Comparison of ENCODE assay signal across 10 cellular contexts in the genomic region with DNA sequence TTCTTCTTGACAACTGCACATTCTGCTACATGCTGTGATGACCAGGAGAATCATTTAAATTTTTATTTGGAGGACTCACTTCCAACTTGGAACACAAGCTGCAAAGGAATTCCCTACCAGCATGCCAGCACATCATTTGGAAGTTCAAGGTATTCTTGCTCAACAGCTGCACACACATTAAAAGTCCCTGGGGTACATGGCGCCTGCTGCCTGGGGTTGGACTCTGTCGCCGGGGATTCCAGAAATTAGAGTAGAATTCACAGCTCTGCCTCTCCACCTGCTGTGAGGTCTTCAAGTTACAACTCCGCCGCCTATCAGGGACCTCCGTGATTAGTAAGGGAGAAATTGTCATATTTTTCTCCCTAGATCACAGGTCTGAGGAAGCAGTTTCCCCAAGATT. TPM values are rescaled to one million over a fixed set of nuclear protein-coding genes. Genes with fewer than 3 reads are reported as not detected.
DNase-seq lines count a peak whose midpoint lies in the region; ATAC-seq and TF ChIP-seq lines count a peak whose summit lies in the region.
"Had no signal": no experiment of that assay in that cellular context is flagged by ENCODE, and none has a peak within 500 bp of the region (broad histone marks: within the 10 kb centered on the region; RNA-seq: fewer than 3 reads in every experiment).

No MANE protein-coding gene starts in this region.

- CTCF ChIA-PET in PC-9 (lab: Charles Lee) (no interaction called here), OCI-LY7 (lab: Charles Lee; ENCODE audit: unreplicated experiment) (no interaction called here)

- H3K27me3 ChIP-seq in DOHH2 (ENCODE audit: control insufficient read depth, low read length): no peaks in the 10 kb centered on the region
- H3K27me3 ChIP-seq in PC-9 (ENCODE audit: insufficient read depth, low read depth): peaks cover 20% of the 10 kb centered on the region; the same call in 1 of the 2 replicates
- H3K27me3 ChIP-seq: uterus had no signal

- DNase-seq in PC-9 (no peak), epithelial cell of esophagus (ENCODE audit: low read depth) (no peak), progenitor cell of endocrine pancreas (ENCODE audit: low spot score, unreplicated experiment) (no peak), medulla oblongata (ENCODE audit: extremely low spot score) (no peak), OCI-LY7 (ENCODE audit: low spot score) (no peak)
- DNase-seq: NCI-H187 treated with DMSO at 0.1 percent for 48 hours, uterus had no signal

- BruUV-seq in PC-9 (replicated peaks; lab: Mats Ljungman, UMichigan) (TSS peak; percentile 50), OCI-LY7 (replicated peaks; lab: Mats Ljungman, UMichigan) (no TSS peak)

- H3K4me1 ChIP-seq in DOHH2 (ENCODE audit: control insufficient read depth, low read length) (peaks cover 7% of the 10 kb centered on the region), PC-9 (replicated peaks; ENCODE audit: insufficient read depth) (no peaks in the 10 kb centered on the region), OCI-LY7 (ENCODE audit: insufficient read depth, low read length, poor library complexity, severe bottlenecking) (no peaks in the 10 kb centered on the region)
- H3K4me1 ChIP-seq: uterus had no signal

- peak overlapping the region; percentile 96 for H3K27ac Mint-ChIP-seq in progenitor cell of endocrine pancreas

- H3K9me3 Mint-ChIP-seq in progenitor cell of endocrine pancreas (ENCODE audit: low read depth): peaks cover 35% of the 10 kb centered on the region

- H3F3A ChIP-seq in DOHH2 (ENCODE audit: control insufficient read depth, insufficient read depth) (no peaks in the 10 kb centered on the region), PC-9 (ENCODE audit: insufficient read depth, low read depth) (no peaks in the 10 kb centered on the region)

- no peak overlapping the region for H2AFZ ChIP-seq in PC-9
- no peak overlapping the region for H2AFZ ChIP-seq in OCI-LY7 (ENCODE audit: low read length)

- H3K27me3 Mint-ChIP-seq in progenitor cell of endocrine pancreas: peaks cover 8% of the 10 kb centered on the region

- H4K20me1 ChIP-seq in DOHH2 (ENCODE audit: control insufficient read depth, insufficient read depth, low read depth, low read length) (no peaks in the 10 kb centered on the region), PC-9 (ENCODE audit: insufficient read depth) (no peaks in the 10 kb centered on the region), OCI-LY7 (ENCODE audit: insufficient read depth, low read length) (no peaks in the 10 kb centered on the region)

- peaks cover 15% of the 10 kb centered on the region for H3K36me3 ChIP-seq in DOHH2 (ENCODE audit: control insufficient read depth, low read length)
- H3K36me3 ChIP-seq in PC-9 (ENCODE audit: low read depth): no peaks in the 10 kb centered on the region
- H3K36me3 ChIP-seq in OCI-LY7 (ENCODE audit: insufficient read depth, low read length): no peaks in the 10 kb centered on the region
- H3K36me3 ChIP-seq: uterus had no signal

- H3K36me3 Mint-ChIP-seq in progenitor cell of endocrine pancreas (ENCODE audit: insufficient read depth): peaks cover 50% of the 10 kb centered on the region

- ATAC-seq in GM18867 (IDR thresholded peaks at IDR 0.05; ENCODE audit: unreplicated experiment) (no peak), GM18858 (IDR thresholded peaks at IDR 0.05; ENCODE audit: unreplicated experiment) (no peak)

- H3K4me2 ChIP-seq in DOHH2 (ENCODE audit: low read length): peak overlapping the region; percentile 68
- H3K4me2 ChIP-seq in PC-9: peak overlapping the region; percentile 99; the same call in 1 of the 2 replicates
- H3K4me2 ChIP-seq in OCI-LY7 (ENCODE audit: low read length): no peak overlapping the region

- POLR2A ChIA-PET in PC-9 (lab: Charles Lee; ENCODE audit: unreplicated experiment) (no interaction called here), OCI-LY7 (lab: Charles Lee) (no interaction called here)

- H3K79me2 ChIP-seq in DOHH2 (ENCODE audit: control insufficient read depth, low read length): no peaks in the 10 kb centered on the region
- H3K79me2 ChIP-seq in PC-9 (ENCODE audit: low read depth): no peaks in the 10 kb centered on the region
- H3K79me2 ChIP-seq in OCI-LY7 (ENCODE audit: insufficient read depth, low read depth, low read length): no peaks in the 10 kb centered on the region

- H3K4me3 ChIP-seq in DOHH2 (ENCODE audit: low read length) (peak overlapping the region; percentile 74), PC-9 (peak overlapping the region; percentile 66; the same call in 1 of the 2 replicates), epithelial cell of esophagus (ENCODE audit: low read length) (peak overlapping the region; percentile 64), OCI-LY7 (ENCODE audit: low read depth, low read length, poor library complexity, severe bottlenecking) (no peak overlapping the region)

- H3K9me3 ChIP-seq in DOHH2 (ENCODE audit: control insufficient read depth, insufficient read depth, low read length) (peaks cover 35% of the 10 kb centered on the region), PC-9 (ENCODE audit: insufficient read depth, low read depth) (peaks cover 40% of the 10 kb centered on the region), OCI-LY7 (ENCODE audit: low read length) (no peaks in the 10 kb centered on the region)

- intact Hi-C loops in PC-9 (cut with micrococcal nuclease; ENCODE audit: unreplicated experiment) (no loop called here), OCI-LY7 (cut with micrococcal nuclease; ENCODE audit: unreplicated experiment) (no loop called here)

- H3K4me1 Mint-ChIP-seq in progenitor cell of endocrine pancreas (ENCODE audit: low read depth): peaks cover 4% of the 10 kb centered on the region

- no peaks in the 10 kb centered on the region for H3K9me2 ChIP-seq in DOHH2 (replicated peaks; ENCODE audit: control insufficient read depth, low read length)
- H3K9me2 ChIP-seq in PC-9 (ENCODE audit: insufficient read depth): no peaks in the 10 kb centered on the region
- H3K9me2 ChIP-seq in OCI-LY7 (ENCODE audit: insufficient read depth, low read length): no peaks in the 10 kb centered on the region

- no peak for TF ChIP-seq CTCF in DOHH2 (IDR thresholded peaks at IDR 0.05; ENCODE audit: low read depth, low read length, poor library complexity, severe bottlenecking)
- no peak for TF ChIP-seq CTCF in PC-9 (conservative IDR thresholded peaks at IDR 0.05)
- no peak for TF ChIP-seq CTCF in epithelial cell of esophagus (IDR thresholded peaks at IDR 0.05; ENCODE audit: insufficient read depth, low read depth, low read length, missing control alignments)
- no peak for TF ChIP-seq CTCF in progenitor cell of endocrine pancreas (IDR thresholded peaks at IDR 0.05; ENCODE audit: unreplicated experiment)
- TF ChIP-seq CTCF in OCI-LY7 (conservative IDR thresholded peaks at IDR 0.05; ENCODE audit: low read length): no peak

- H3K4me3 Mint-ChIP-seq in progenitor cell of endocrine pancreas (ENCODE audit: low read depth): peak overlapping the region; percentile 92

- H3K27ac ChIP-seq in DOHH2 (ENCODE audit: low read depth, low read length): no peak overlapping the region
- no peak overlapping the region for H3K27ac ChIP-seq in PC-9
- no peak overlapping the region for H3K27ac ChIP-seq in OCI-LY7 (ENCODE audit: low read depth, low read length, poor library complexity, severe bottlenecking)

RNA-seq across cellular contexts. Expression of gene ZNF32, which starts 1.1 kb away (rescaled TPM):
- total RNA-seq in PC-9 (2021) (9.8 and 16.8 TPM in 2 replicates), progenitor cell of endocrine pancreas (52.0 and 57.6 TPM in 2 replicates), OCI-LY7 (2022) (not detected in 2 replicates)
- not detected in 2 replicates for total RNA-seq in OCI-LY7 (2014; rRNA removed; shearing (Covaris generic))

RNA-seq across cellular contexts. Expression of gene ZNF485, which starts 41.3 kb away (rescaled TPM):
- total RNA-seq in PC-9 (2021): 2.1 and 3.7 TPM in 2 replicates
- 5.7 and 6.3 TPM in 2 replicates for total RNA-seq in progenitor cell of endocrine pancreas
- total RNA-seq in OCI-LY7 (2014; rRNA removed; shearing (Covaris generic)): 2.9 and 9.9 TPM in 2 replicates
- 6.4 and 7.9 TPM in 2 replicates for total RNA-seq in OCI-LY7 (2022)

Comparison
In these comparisons a context has a peak if more than half of its experiments do, and no peak if none do; other contexts are left out.
1. RNA of gene ZNF32, which starts 1.1 kb away (total RNA-seq): 52.0 to 57.6 TPM in progenitor cell of endocrine pancreas and 9.8 to 16.8 TPM in PC-9; not detected in OCI-LY7; every median in the first group is over 10 times any median in the second.